8 cellular contexts compared by ENCODE assay signal in genomic region chr21:42009831-42010506, GRCh38. TPM values are rescaled to one million over a fixed set of nuclear protein-coding genes. Genes with fewer than 3 reads are reported as not detected.
DNase-seq lines count a peak whose midpoint lies in the region; ATAC-seq and TF ChIP-seq lines count a peak whose summit lies in the region.

ZBTB21 (minus strand) TSS chr21:42010360; CDS start chr21:41994095, 16,265 bp downstream.

- no peaks in the 10 kb centered on the region for H3K9me3 Mint-ChIP-seq in endothelial cell (ENCODE audit: unreplicated experiment)

- H3K4me2 ChIP-seq in OCI-LY3 (ENCODE audit: low read length): peak within 1 kb of the TSS; percentile 95

- H3K27ac ChIP-seq in OCI-LY3 (ENCODE audit: low read length): peak within 1 kb of the TSS; percentile 74

- TF ChIP-seq CTCF in OCI-LY3 (IDR thresholded peaks at IDR 0.05; ENCODE audit: low read depth, low read length) (no peak), endothelial cell (IDR thresholded peaks at IDR 0.05; ENCODE audit: unreplicated experiment) (no peak)

- H2AFZ ChIP-seq in OCI-LY3 (ENCODE audit: low read depth, low read length): no peak within 1 kb of the TSS; the same call in 1 of the 2 replicates

- H3K4me1 ChIP-seq in OCI-LY3 (ENCODE audit: low read length): peaks cover 8% of the 10 kb centered on the region

- peaks cover 3% of the 10 kb centered on the region for H3K4me1 Mint-ChIP-seq in endothelial cell (ENCODE audit: unreplicated experiment)

- H3K27me3 Mint-ChIP-seq in endothelial cell (ENCODE audit: unreplicated experiment): peaks cover 22% of the 10 kb centered on the region

- H3K9ac ChIP-seq in OCI-LY3 (ENCODE audit: low read length): peak within 1 kb of the TSS; percentile 77

- H3K4me3 Mint-ChIP-seq in endothelial cell (ENCODE audit: unreplicated experiment): peak within 1 kb of the TSS; percentile 97

- H3K79me2 ChIP-seq in OCI-LY3 (ENCODE audit: low read length): peaks cover 20% of the 10 kb centered on the region

- peaks cover 14% of the 10 kb centered on the region for H3K36me3 ChIP-seq in OCI-LY3 (replicated peaks; ENCODE audit: low read depth, low read length)

- peak; percentile 64 for ATAC-seq in GM21447 (IDR thresholded peaks at IDR 0.05; ENCODE audit: unreplicated experiment)

- no peaks in the 10 kb centered on the region for H3K9me3 ChIP-seq in OCI-LY3 (ENCODE audit: insufficient read depth, low read length)

- 0 out of 2 replicates have a peak, but pooled peaks cover 2% of the 10 kb centered on the region for H4K20me1 ChIP-seq in OCI-LY3 (ENCODE audit: insufficient read depth, low read length)

- peak within 1 kb of the TSS; percentile 97 for H3K27ac Mint-ChIP-seq in endothelial cell (ENCODE audit: unreplicated experiment)

- DNase-seq in Caki2 (ENCODE audit: low read depth) (peak; percentile 98), HuH-7 (ENCODE audit: low spot score) (peak; percentile 93), endothelial cell (ENCODE audit: low spot score) (peak; percentile 98), midbrain (lab: John Stamatoyannopoulos, UW) (peak; percentile 96)
- peak; percentile 99 for DNase-seq in activated CD8-positive, alpha-beta memory T cell treated with anti-CD3 and anti-CD28 coated beads, Interleukin-2, amount 50 U/mL, for 48 hours
- DNase-seq in stimulated activated CD8-positive, alpha-beta memory T cell treated with anti-CD3 and anti-CD28 coated beads, Interleukin-2, amount 100 ng/mL, for 1 hour (ENCODE audit: low read depth in 2 of 2): peak; percentile 97

- peak within 1 kb of the TSS; percentile 81 for H3K4me3 ChIP-seq in OCI-LY3 (ENCODE audit: low read length)

- in situ Hi-C loops in Caki2 (cut with HindIII; ENCODE audit: low pct_unique_long_range_greater_than_20kb, low sequenced_read_pairs): no loop called here

- no peaks in the 10 kb centered on the region for H3K36me3 Mint-ChIP-seq in endothelial cell (ENCODE audit: low read depth, unreplicated experiment)

- H3K27me3 ChIP-seq in OCI-LY3 (ENCODE audit: low read depth, low read length): no peaks in the 10 kb centered on the region

RNA-seq across cellular contexts. Expression of gene ZBTB21, which starts in this region (rescaled TPM):
- 3.3 and 12.5 TPM in 2 replicates for total RNA-seq in Caki2 (2014; rRNA removed; shearing (Covaris generic); ENCODE audit: low replicate concordance)
- total RNA-seq in endothelial cell (ENCODE audit: unreplicated experiment): 8.4 TPM

Comparison
In these comparisons a context has a peak if more than half of its experiments do, and no peak if none do; other contexts are left out.
1. Peak in every context shown above with its lines: DNase-seq, ATAC-seq, H3K4me3 ChIP-seq and H3K27ac ChIP-seq.